Comparison of ENCODE assay signal across 18 cellular contexts in the genomic region with DNA sequence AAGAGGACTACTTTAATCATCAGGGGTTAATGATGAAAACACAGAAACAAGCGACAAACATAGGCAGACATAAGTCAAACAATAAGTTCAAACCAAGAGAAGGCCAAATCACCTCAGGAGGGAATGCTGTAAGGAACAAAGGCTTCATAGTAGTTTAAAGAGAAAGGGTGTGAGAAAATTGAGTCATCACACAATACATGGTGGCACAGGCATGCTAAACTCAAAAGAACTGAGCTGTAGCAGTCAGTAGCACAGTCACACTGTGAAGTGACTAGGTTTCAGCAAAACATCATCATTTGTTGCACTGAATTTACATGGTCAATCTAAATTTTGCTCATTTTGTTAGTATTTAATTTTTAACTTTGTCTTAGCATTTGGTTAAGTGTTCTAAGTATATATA. TPM values are rescaled to one million over a fixed set of nuclear protein-coding genes. Genes with fewer than 3 reads are reported as not detected.
A peak's percentile ranks its signal among the peaks of the same experiment; 100 is the strongest.
DNase-seq lines count a peak whose midpoint lies in the region; ATAC-seq, FAIRE-seq and TF ChIP-seq lines count a peak whose summit lies in the region.
"Had no signal": no experiment of that assay in that cellular context is flagged by ENCODE, and none has a peak within 500 bp of the region (broad histone marks: within the 10 kb centered on the region; RNA-seq: fewer than 3 reads in every experiment).

No MANE protein-coding gene starts in this region.

- no peak for TF ChIP-seq CTCF in bronchial epithelial cell (IDR thresholded peaks at IDR 0.05; ENCODE audit: insufficient read depth, low read length, severe bottlenecking)
- no peak for TF ChIP-seq CTCF in prostate gland (IDR thresholded peaks at IDR 0.05)

- H3K27me3 Mint-ChIP-seq in activated T-cell treated with anti-CD3 and anti-CD28 coated beads, Interleukin-2, amount 50 U/mL, for 72 hours (ENCODE audit: low read depth): no peaks in the 10 kb centered on the region
- H3K27me3 Mint-ChIP-seq: B cell; CD4-positive, alpha-beta T cell had no signal

- no peak for FAIRE-seq in bronchial epithelial cell (lab: Jason Lieb, UNC)
- FAIRE-seq: A204.1, GM12878, GM18507 had no signal

- no peaks in the 10 kb centered on the region for H3K9me3 Mint-ChIP-seq in activated T-cell treated with anti-CD3 and anti-CD28 coated beads, Interleukin-2, amount 50 U/mL, for 72 hours
- H3K9me3 Mint-ChIP-seq: CD4-positive, alpha-beta T cell; GM23338 had no signal

- H3K4me3 Mint-ChIP-seq in activated T-cell treated with anti-CD3 and anti-CD28 coated beads, Interleukin-2, amount 50 U/mL, for 72 hours: no peak overlapping the region
- H3K4me3 Mint-ChIP-seq: B cell; CD4-positive, alpha-beta T cell; GM23338 had no signal

- 90% methylated on average over 1 of the region's 1 CpG for WGBS in prostate gland

- H3K4me1 Mint-ChIP-seq in activated T-cell treated with anti-CD3 and anti-CD28 coated beads, Interleukin-2, amount 50 U/mL, for 72 hours (ENCODE audit: low read depth): no peaks in the 10 kb centered on the region
- H3K4me1 Mint-ChIP-seq: B cell had no signal

- H3K27me3 ChIP-seq in bronchial epithelial cell (ENCODE audit: control insufficient read depth, insufficient read depth, low read length) (no peaks in the 10 kb centered on the region), prostate gland (replicated peaks; ENCODE audit: insufficient read depth) (no peaks in the 10 kb centered on the region)

- DNase-seq in activated T-cell treated with anti-CD3 and anti-CD28 coated beads, Interleukin-2, amount 50 U/mL, for 72 hours: no peak
- DNase-seq in activated T-cell treated with anti-CD3 and anti-CD28 coated beads, Interleukin-2, amount 50 U/mL, for 1 hour: no peak
- DNase-seq in RKO (ENCODE audit: low spot score): peak; percentile 10
- peak; percentile 13 for DNase-seq in bronchial epithelial cell (ENCODE audit: low read depth)
- DNase-seq in prostate gland (ENCODE audit: low spot score): no peak
- DNase-seq in midbrain (lab: John Stamatoyannopoulos, UW): no peak
- DNase-seq in NCI-H510A treated with DMSO at 0.1 percent for 48 hours (lab: John Stamatoyannopoulos, UW): no peak
- DNase-seq: C1 segment of cervical spinal cord; Calu3; CD4-positive, alpha-beta T cell; DMS79; H7 had no signal

- TF ChIP-seq POLR2A in prostate gland (IDR thresholded peaks at IDR 0.05): no peak

- no peaks in the 10 kb centered on the region for H3K9me3 ChIP-seq in prostate gland

- intact Hi-C loops in prostate gland (cut with DNase I): no loop called here

- H3K27ac Mint-ChIP-seq in activated T-cell treated with anti-CD3 and anti-CD28 coated beads, Interleukin-2, amount 50 U/mL, for 72 hours: peak overlapping the region; percentile 47
- H3K27ac Mint-ChIP-seq: B cell; CD4-positive, alpha-beta T cell; GM23338 had no signal

- H3K36me3 ChIP-seq in bronchial epithelial cell (ENCODE audit: control insufficient read depth, insufficient read depth, low read length) (peaks cover 2% of the 10 kb centered on the region), prostate gland (no peaks in the 10 kb centered on the region)

- peaks cover 14 to 38% of the 10 kb centered on the region in 2 donors for H3K36me3 Mint-ChIP-seq in activated T-cell treated with anti-CD3 and anti-CD28 coated beads, Interleukin-2, amount 50 U/mL, for 72 hours (ENCODE audit: insufficient read depth in 2 of 2)

- no peaks in the 10 kb centered on the region for H3K4me1 ChIP-seq in prostate gland (replicated peaks)

- peak; percentile 46 to 82 for ATAC-seq in activated T-cell treated with anti-CD3 and anti-CD28 coated beads, Interleukin-2, amount 50 U/mL, for 72 hours (replicated peaks in 1 of 2)
- ATAC-seq: GM12878, GM23338 had no signal

- H3K27ac ChIP-seq in prostate gland: no peak overlapping the region
- H3K27ac ChIP-seq: HL-60 had no signal

- H3K4me3 ChIP-seq in bronchial epithelial cell (ENCODE audit: low read depth, low read length): no peak overlapping the region
- no peak overlapping the region for H3K4me3 ChIP-seq in prostate gland
- H3K4me3 ChIP-seq: GM12878, GM23338 had no signal

RNA-seq across cellular contexts. Expression of a gene that starts 24.2 kb away (rescaled TPM):
- total RNA-seq in activated T-cell treated with anti-CD3 and anti-CD28 coated beads, Interleukin-2, amount 50 U/mL, for 72 hours: 100 to 1,000 TPM; 104 to 188 TPM
- total RNA-seq in bronchial epithelial cell: 9.0 and 15.0 TPM in 2 replicates
- 10 to 100 TPM; 31.1 to 35.4 TPM for total RNA-seq in prostate gland

RNA-seq across cellular contexts. Expression of a gene that starts 24.5 kb away (rescaled TPM):
- total RNA-seq in activated T-cell treated with anti-CD3 and anti-CD28 coated beads, Interleukin-2, amount 50 U/mL, for 72 hours: 1 to 10 TPM in 1 of 2 donors, under 1 TPM in 1; 0.46 to 1.8 TPM
- total RNA-seq in bronchial epithelial cell: 0.26 and 1.0 TPM in 2 replicates
- 1 to 10 TPM; 3.0 to 5.4 TPM for total RNA-seq in prostate gland

RNA-seq across cellular contexts. Expression of a gene that starts 36.0 kb away (rescaled TPM):
- 10 to 100 TPM; 68.1 to 90.3 TPM for total RNA-seq in activated T-cell treated with anti-CD3 and anti-CD28 coated beads, Interleukin-2, amount 50 U/mL, for 72 hours
- total RNA-seq in bronchial epithelial cell: 70.0 and 75.9 TPM in 2 replicates
- total RNA-seq in prostate gland: 10 to 100 TPM; 70.6 to 83.4 TPM

Comparison
In these comparisons a context has a peak if more than half of its experiments do, and no peak if none do; other contexts are left out.
1. DNase-seq: peak in RKO (single experiment) and bronchial epithelial cell (single experiment); none in activated T-cell treated with anti-CD3 and anti-CD28 coated beads, Interleukin-2, amount 50 U/mL, for 72 hours (0 of 2), activated T-cell treated with anti-CD3 and anti-CD28 coated beads, Interleukin-2, amount 50 U/mL, for 1 hour (single experiment), prostate gland (single experiment), midbrain (single experiment) and NCI-H510A treated with DMSO at 0.1 percent for 48 hours (single experiment).